Comparison of ENCODE assay signal across 23 cellular contexts in the genomic region with DNA sequence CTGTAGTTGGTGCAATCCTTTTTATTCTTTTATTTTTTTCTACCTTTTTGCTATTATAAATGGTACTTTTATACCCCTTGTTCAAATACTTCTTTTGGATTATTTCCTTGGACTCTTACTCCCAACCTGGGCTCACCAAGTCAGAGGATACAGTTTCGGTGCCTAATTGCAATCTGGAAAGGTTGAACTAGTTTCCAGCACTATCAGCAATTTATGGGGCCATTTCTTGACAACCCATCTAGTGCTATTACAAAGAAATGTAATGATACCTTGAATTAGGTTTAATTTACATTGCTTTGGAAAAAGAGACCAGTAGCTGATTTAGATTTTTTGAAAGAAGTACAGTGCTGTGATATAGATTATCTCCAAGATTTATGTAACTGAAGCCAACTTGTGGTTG.
"Had no signal": no experiment of that assay in that cellular context is flagged by ENCODE, and none has a peak within 500 bp of the region (broad histone marks: within the 10 kb centered on the region; RNA-seq: fewer than 3 reads in every experiment).

No MANE protein-coding gene starts in this region.

- H3K27ac ChIP-seq: cardiac muscle cell, epithelial cell of prostate, lower lobe of right lung, thoracic aorta, upper lobe of left lung had no signal

- H3K9me3 ChIP-seq: lower lobe of right lung, thoracic aorta, upper lobe of left lung had no signal

- H3K4me3 ChIP-seq: cardiac muscle cell, lower lobe of right lung, thoracic aorta, upper lobe of left lung had no signal

- H3K27me3 ChIP-seq: cardiac muscle cell, upper lobe of left lung had no signal

- H3K9me3 Mint-ChIP-seq: activated B cell treated with CpG ODN at 0.5 μM for 24 hours; activated naive CD4-positive, alpha-beta T cell treated with anti-CD3 and anti-CD28 coated beads for 36 hours; activated T-cell treated with anti-CD3 and anti-CD28 coated beads, Interleukin-2, amount 50 U/mL, for 24 hours; mesothelial cell of epicardium; naive thymus-derived CD8-positive, alpha-beta T cell had no signal

- DNase-seq: activated B cell treated with CpG ODN at 0.5 μM for 24 hours; activated CD4-positive, alpha-beta T cell treated with anti-CD3 and anti-CD28 coated beads for 36 hours; activated CD4-positive, alpha-beta T cell treated with anti-CD3 and anti-CD28 coated beads, Interleukin-2, amount 50 U/mL, for 4 hours; activated CD8-positive, alpha-beta memory T cell treated with anti-CD3 and anti-CD28 coated beads for 24 hours; activated CD8-positive, alpha-beta memory T cell treated with anti-CD3 and anti-CD28 coated beads, Interleukin-2, amount 50 U/mL, for 4 hours; activated effector memory CD4-positive, alpha-beta T cell treated with Interleukin-2 at 50 U/mL for 16 hours; activated naive CD4-positive, alpha-beta T cell treated with anti-CD3 and anti-CD28 coated beads for 36 hours; activated T-cell treated with anti-CD3 and anti-CD28 coated beads, Interleukin-2, amount 50 U/mL, for 24 hours; kidney; lower lobe of right lung; naive thymus-derived CD8-positive, alpha-beta T cell; retina; stimulated activated CD4-positive, alpha-beta T cell treated with anti-CD3 and anti-CD28 coated beads, Interleukin-2, amount 100 ng/mL, for 48 hours; stimulated activated CD8-positive, alpha-beta memory T cell treated with anti-CD3 and anti-CD28 coated beads, Interleukin-4, amount 100 ng/mL, for 48 hours; stimulated activated naive CD4-positive, alpha-beta T cell; T-helper 1 cell; T-helper 9 cell; upper lobe of left lung had no signal

- H3K27me3 Mint-ChIP-seq: activated B cell treated with CpG ODN at 0.5 μM for 24 hours; activated CD4-positive, alpha-beta T cell treated with anti-CD3 and anti-CD28 coated beads for 36 hours; activated T-cell treated with anti-CD3 and anti-CD28 coated beads, Interleukin-2, amount 50 U/mL, for 24 hours; naive thymus-derived CD8-positive, alpha-beta T cell; progenitor cell of endocrine pancreas had no signal

- H3K36me3 ChIP-seq: cardiac muscle cell, lower lobe of right lung, thoracic aorta, upper lobe of left lung had no signal

- ATAC-seq: activated CD4-positive, alpha-beta T cell treated with anti-CD3 and anti-CD28 coated beads for 36 hours; lower lobe of right lung; naive thymus-derived CD8-positive, alpha-beta T cell had no signal

- H3K4me3 Mint-ChIP-seq: activated B cell treated with CpG ODN at 0.5 μM for 24 hours; activated CD4-positive, alpha-beta T cell treated with anti-CD3 and anti-CD28 coated beads for 36 hours; activated naive CD4-positive, alpha-beta T cell treated with anti-CD3 and anti-CD28 coated beads for 36 hours; activated T-cell treated with anti-CD3 and anti-CD28 coated beads, Interleukin-2, amount 50 U/mL, for 24 hours; mesothelial cell of epicardium; naive thymus-derived CD8-positive, alpha-beta T cell had no signal

- H3K27ac Mint-ChIP-seq: activated B cell treated with CpG ODN at 0.5 μM for 24 hours; activated CD4-positive, alpha-beta T cell treated with anti-CD3 and anti-CD28 coated beads for 36 hours; activated naive CD4-positive, alpha-beta T cell treated with anti-CD3 and anti-CD28 coated beads for 36 hours; activated T-cell treated with anti-CD3 and anti-CD28 coated beads, Interleukin-2, amount 50 U/mL, for 24 hours; mesothelial cell of epicardium; progenitor cell of endocrine pancreas had no signal
